15 cellular contexts compared by ENCODE assay signal in genomic region chr11:2976289-2977063, GRCh38. TPM values are rescaled to one million over a fixed set of nuclear protein-coding genes. Genes with fewer than 3 reads are reported as not detected.
A peak's percentile ranks its signal among the peaks of the same experiment; 100 is the strongest.
DNase-seq lines count a peak whose midpoint lies in the region; ATAC-seq, FAIRE-seq and TF ChIP-seq lines count a peak whose summit lies in the region.
"Had no signal": no experiment of that assay in that cellular context is flagged by ENCODE, and none has a peak within 500 bp of the region (broad histone marks: within the 10 kb centered on the region; RNA-seq: fewer than 3 reads in every experiment).

No MANE protein-coding gene starts in this region.

- peaks cover 45% of the 10 kb centered on the region for H3K4me1 Mint-ChIP-seq in activated CD8-positive, alpha-beta memory T cell treated with anti-CD3 and anti-CD28 coated beads, Interleukin-2, amount 10 ng/mL, durations not matched to agents 7 days and 5 days
- H3K4me1 Mint-ChIP-seq in activated naive CD8-positive, alpha-beta T cell treated with anti-CD3 and anti-CD28 coated beads, Interleukin-2, amount 10 ng/mL, durations not matched to agents 7 days and 5 days: peaks cover 34% of the 10 kb centered on the region
- H3K4me1 Mint-ChIP-seq in progenitor cell of endocrine pancreas (ENCODE audit: low read depth): no peaks in the 10 kb centered on the region
- no peaks in the 10 kb centered on the region for H3K4me1 Mint-ChIP-seq in neural progenitor cell
- H3K4me1 Mint-ChIP-seq in CD14-positive monocyte: peaks cover 2% of the 10 kb centered on the region

- H3K36me3 Mint-ChIP-seq in activated CD8-positive, alpha-beta memory T cell treated with anti-CD3 and anti-CD28 coated beads, Interleukin-2, amount 10 ng/mL, durations not matched to agents 7 days and 5 days: peaks cover 53% of the 10 kb centered on the region
- peaks cover 28% of the 10 kb centered on the region for H3K36me3 Mint-ChIP-seq in activated naive CD8-positive, alpha-beta T cell treated with anti-CD3 and anti-CD28 coated beads, Interleukin-2, amount 10 ng/mL, durations not matched to agents 7 days and 5 days
- peaks cover 15% of the 10 kb centered on the region for H3K36me3 Mint-ChIP-seq in progenitor cell of endocrine pancreas (ENCODE audit: insufficient read depth)
- H3K36me3 Mint-ChIP-seq in neural progenitor cell: peaks cover 24% of the 10 kb centered on the region
- H3K36me3 Mint-ChIP-seq in CD14-positive monocyte: peaks cover 68 to 78% of the 10 kb centered on the region in 2 donors

- TF ChIP-seq POLR2A in GM12891 (IDR thresholded peaks at IDR 0.05; ENCODE audit: low read depth, low read length): no peak

- H3K27ac Mint-ChIP-seq in activated CD8-positive, alpha-beta memory T cell treated with anti-CD3 and anti-CD28 coated beads, Interleukin-2, amount 10 ng/mL, durations not matched to agents 7 days and 5 days: peak overlapping the region; percentile 41
- H3K27ac Mint-ChIP-seq in activated naive CD8-positive, alpha-beta T cell treated with anti-CD3 and anti-CD28 coated beads, Interleukin-2, amount 10 ng/mL, durations not matched to agents 7 days and 5 days: peak overlapping the region; percentile 33
- H3K27ac Mint-ChIP-seq in progenitor cell of endocrine pancreas (peak overlapping the region; percentile 2), neural progenitor cell (no peak overlapping the region), CD14-positive monocyte (peak overlapping the region in 3 of 7 donors; percentile 3 to 31 (median 18))

- TF ChIP-seq CTCF in progenitor cell of endocrine pancreas (IDR thresholded peaks at IDR 0.05; ENCODE audit: unreplicated experiment) (no peak), neural progenitor cell (IDR thresholded peaks at IDR 0.05) (no peak), CD14-positive monocyte (IDR thresholded peaks at IDR 0.05) (no peak)

- H3K4me2 ChIP-seq in neural progenitor cell: no peak overlapping the region
- H3K4me2 ChIP-seq: SK-N-SH, smooth muscle cell had no signal

- peaks cover 88% of the 10 kb centered on the region for H3K79me2 ChIP-seq in neural progenitor cell (ENCODE audit: low read depth)

- H3K27me3 ChIP-seq in neural progenitor cell: no peaks in the 10 kb centered on the region
- H3K27me3 ChIP-seq: breast epithelium, left lung had no signal

- no peaks in the 10 kb centered on the region for H3K27me3 Mint-ChIP-seq in activated CD8-positive, alpha-beta memory T cell treated with anti-CD3 and anti-CD28 coated beads, Interleukin-2, amount 10 ng/mL, durations not matched to agents 7 days and 5 days
- no peaks in the 10 kb centered on the region for H3K27me3 Mint-ChIP-seq in activated naive CD8-positive, alpha-beta T cell treated with anti-CD3 and anti-CD28 coated beads, Interleukin-2, amount 10 ng/mL, durations not matched to agents 7 days and 5 days
- H3K27me3 Mint-ChIP-seq in progenitor cell of endocrine pancreas (no peaks in the 10 kb centered on the region), neural progenitor cell (ENCODE audit: insufficient read depth, low read depth) (no peaks in the 10 kb centered on the region), CD14-positive monocyte (ENCODE audit: low read depth in 3 of 3) (no peaks in the 10 kb centered on the region)

- no peak overlapping the region for H3K9ac ChIP-seq in neural progenitor cell
- H3K9ac ChIP-seq: SK-N-SH had no signal

- H3K4me3 ChIP-seq in neural progenitor cell: no peak overlapping the region
- H3K4me3 ChIP-seq: breast epithelium, HAP-1, left lung, smooth muscle cell had no signal

- POLR2A ChIA-PET in activated naive CD8-positive, alpha-beta T cell treated with anti-CD3 and anti-CD28 coated beads, Interleukin-2, amount 10 ng/mL, durations not matched to agents 7 days and 5 days (lab: Charles Lee): interaction anchor here (0.6 to 2.5 kb wide), 8 partner anchors 10 to 46 kb away, joined by 3 to 22 read pairs (median 6); partner anchors contain the start of gene NAP1L4

- no peak for DNase-seq in activated CD8-positive, alpha-beta memory T cell treated with anti-CD3 and anti-CD28 coated beads, Interleukin-2, amount 10 ng/mL, durations not matched to agents 7 days and 5 days
- DNase-seq in activated CD8-positive, alpha-beta memory T cell treated with anti-CD3 and anti-CD28 coated beads, Interleukin-2, amount 50 U/mL, for 48 hours: no peak
- DNase-seq in GM12891 (ENCODE audit: insufficient read length, low spot score): no peak
- DNase-seq in activated naive CD8-positive, alpha-beta T cell treated with anti-CD3 and anti-CD28 coated beads, Interleukin-2, amount 10 ng/mL, durations not matched to agents 7 days and 5 days: no peak
- DNase-seq in progenitor cell of endocrine pancreas (ENCODE audit: low spot score, unreplicated experiment): no peak
- no peak for DNase-seq in neural progenitor cell (ENCODE audit: low spot score)
- DNase-seq in CD14-positive monocyte (ENCODE audit: low spot score): no peak
- DNase-seq in 8988T: no peak
- DNase-seq: left lung, NCI-H748 treated with DMSO at 0.1 percent for 48 hours had no signal

- H2AFZ ChIP-seq in neural progenitor cell (replicated peaks): no peak overlapping the region

- H4K20me1 ChIP-seq in neural progenitor cell (ENCODE audit: low read depth): peaks cover 88% of the 10 kb centered on the region

- no peak overlapping the region for H3K27ac ChIP-seq in neural progenitor cell
- H3K27ac ChIP-seq: left lung had no signal

- intact Hi-C loops in CD14-positive monocyte (cut with micrococcal nuclease): loop anchor here in 1 of 2 donors (5.0 to 10.0 kb wide), 2 partner anchors 58 to 116 kb away; no protein-coding TSS in a partner anchor

- H3F3A ChIP-seq in neural progenitor cell (ENCODE audit: low read depth): no peaks in the 10 kb centered on the region

- no peaks in the 10 kb centered on the region for H3K9me3 ChIP-seq in neural progenitor cell (ENCODE audit: low read depth)
- H3K9me3 ChIP-seq: breast epithelium, HAP-1, left lung, SK-N-SH had no signal

- H3K36me3 ChIP-seq in neural progenitor cell: peaks cover 5% of the 10 kb centered on the region
- H3K36me3 ChIP-seq: breast epithelium had no signal

- CTCF ChIA-PET in activated CD8-positive, alpha-beta memory T cell treated with anti-CD3 and anti-CD28 coated beads, Interleukin-2, amount 10 ng/mL, durations not matched to agents 7 days and 5 days (lab: Charles Lee): interaction anchor here (1.0 to 3.4 kb wide), 14 partner anchors 10 to 115 kb away, joined by 3 to 41 read pairs (median 12); no protein-coding TSS in a partner anchor

- no peaks in the 10 kb centered on the region for H3K4me1 ChIP-seq in neural progenitor cell
- H3K4me1 ChIP-seq: breast epithelium, HAP-1, left lung had no signal

- H3K4me3 Mint-ChIP-seq in activated CD8-positive, alpha-beta memory T cell treated with anti-CD3 and anti-CD28 coated beads, Interleukin-2, amount 10 ng/mL, durations not matched to agents 7 days and 5 days: no peak overlapping the region
- no peak overlapping the region for H3K4me3 Mint-ChIP-seq in activated naive CD8-positive, alpha-beta T cell treated with anti-CD3 and anti-CD28 coated beads, Interleukin-2, amount 10 ng/mL, durations not matched to agents 7 days and 5 days
- no peak overlapping the region for H3K4me3 Mint-ChIP-seq in progenitor cell of endocrine pancreas (ENCODE audit: low read depth)
- no peak overlapping the region for H3K4me3 Mint-ChIP-seq in neural progenitor cell
- no peak overlapping the region for H3K4me3 Mint-ChIP-seq in CD14-positive monocyte

- no peak for FAIRE-seq in GM12891 (lab: Jason Lieb, UNC)
- FAIRE-seq: RCC 7860 had no signal

- ATAC-seq in activated CD8-positive, alpha-beta memory T cell treated with anti-CD3 and anti-CD28 coated beads, Interleukin-2, amount 10 ng/mL, durations not matched to agents 7 days and 5 days: no peak
- ATAC-seq in activated naive CD8-positive, alpha-beta T cell treated with anti-CD3 and anti-CD28 coated beads, Interleukin-2, amount 10 ng/mL, durations not matched to agents 7 days and 5 days (ENCODE audit: low read depth): peak; percentile 8

- H3K9me3 Mint-ChIP-seq in activated CD8-positive, alpha-beta memory T cell treated with anti-CD3 and anti-CD28 coated beads, Interleukin-2, amount 10 ng/mL, durations not matched to agents 7 days and 5 days (ENCODE audit: low read depth): no peaks in the 10 kb centered on the region
- no peaks in the 10 kb centered on the region for H3K9me3 Mint-ChIP-seq in activated naive CD8-positive, alpha-beta T cell treated with anti-CD3 and anti-CD28 coated beads, Interleukin-2, amount 10 ng/mL, durations not matched to agents 7 days and 5 days
- no peaks in the 10 kb centered on the region for H3K9me3 Mint-ChIP-seq in progenitor cell of endocrine pancreas (ENCODE audit: low read depth)
- H3K9me3 Mint-ChIP-seq in neural progenitor cell: no peaks in the 10 kb centered on the region
- no peaks in the 10 kb centered on the region for H3K9me3 Mint-ChIP-seq in CD14-positive monocyte

TF ChIP-seq in GM12891, 5 proteins besides CTCF, POLR2A, EP300 and RAD21:
- TF ChIP-seq POU2F2 (IDR thresholded peaks at IDR 0.05; ENCODE audit: low read depth, low read length) (no peak), SPI1 (IDR thresholded peaks at IDR 0.05; ENCODE audit: low read depth, low read length) (peak; percentile 26; the same call in 1 of the 2 replicates), POLR2AphosphoS5 (IDR thresholded peaks at IDR 0.05; ENCODE audit: low read depth, low read length) (peak; percentile 40; the same call in 1 of the 2 replicates)

RNA-seq across cellular contexts. Expression of gene NAP1L4, which starts 15.7 kb away (rescaled TPM):
- 100 to 1,000 TPM; 347 to 389 TPM for total RNA-seq in activated CD8-positive, alpha-beta memory T cell treated with anti-CD3 and anti-CD28 coated beads, Interleukin-2, amount 10 ng/mL, durations not matched to agents 7 days and 5 days
- polyA plus RNA-seq in GM12891 (2012; ENCODE audit: low read depth, missing spikeins): 85.6 TPM
- 100 to 1,000 TPM; 346 to 363 TPM for total RNA-seq in activated naive CD8-positive, alpha-beta T cell treated with anti-CD3 and anti-CD28 coated beads, Interleukin-2, amount 10 ng/mL, durations not matched to agents 7 days and 5 days
- total RNA-seq in progenitor cell of endocrine pancreas (184 and 201 TPM in 2 replicates), neural progenitor cell (ENCODE audit: low replicate concordance) (108 and 191 TPM in 2 replicates)
- 10 to 100 TPM; 42.1 to 44.9 TPM for polyA plus RNA-seq in CD14-positive monocyte

RNA-seq across cellular contexts. Expression of gene PHLDA2, which starts 47.3 kb away (rescaled TPM):
- 1 to 10 TPM; 1.1 to 3.6 TPM for total RNA-seq in activated CD8-positive, alpha-beta memory T cell treated with anti-CD3 and anti-CD28 coated beads, Interleukin-2, amount 10 ng/mL, durations not matched to agents 7 days and 5 days
- polyA plus RNA-seq in GM12891 (2012; ENCODE audit: low read depth, missing spikeins): 0.42 TPM
- under 1 TPM; 0.55 to 0.65 TPM for total RNA-seq in activated naive CD8-positive, alpha-beta T cell treated with anti-CD3 and anti-CD28 coated beads, Interleukin-2, amount 10 ng/mL, durations not matched to agents 7 days and 5 days
- 1.2 and 1.9 TPM in 2 replicates for total RNA-seq in progenitor cell of endocrine pancreas
- total RNA-seq in neural progenitor cell (ENCODE audit: low replicate concordance): not detected in 2 replicates
- 1 to 10 TPM; 2.6 to 4.7 TPM for polyA plus RNA-seq in CD14-positive monocyte
